Comparison of ENCODE assay signal across 8 cellular contexts in genomic region chr5:172641359-172642045, GRCh38. TPM values are rescaled to one million over a fixed set of nuclear protein-coding genes. Genes with fewer than 3 reads are reported as not detected.
A peak's percentile ranks its signal among the peaks of the same experiment; 100 is the strongest.
DNase-seq lines count a peak whose midpoint lies in the region; ATAC-seq, FAIRE-seq and TF ChIP-seq lines count a peak whose summit lies in the region.

No MANE protein-coding gene starts in this region.

- no peaks in the 10 kb centered on the region for H3K9me2 ChIP-seq in hepatocyte (replicated peaks; ENCODE audit: insufficient read depth)

- WGBS in hepatocyte (ENCODE audit: low lambda C conversion rate, missing lambda C conversion rate) = 2% methylated on average over 65 of the region's 72 CpGs
- 1 to 3% (median 1%) methylated on average over 43 to 72 of the region's 72 CpGs for WGBS in small intestine, 3 donors

- peak overlapping the region; percentile 88 to 100 (median 93) for H3K4me2 ChIP-seq in BLaER1 treated with 17β-estradiol and CSF1 and Interleukin-3, amounts not matched to agents 10 nM and 100 nM
- H3K4me2 ChIP-seq in hepatocyte = peak overlapping the region; percentile 97

- H3K4me1 ChIP-seq in BLaER1 treated with 17β-estradiol and CSF1 and Interleukin-3, amounts not matched to agents 10 nM and 100 nM = peaks cover 60 to 91% (median 88%) of the 10 kb centered on the region in 10 experiments
- H3K4me1 ChIP-seq in HEK293 (ENCODE audit: control insufficient read depth, insufficient read depth, low read length) = no peaks in the 10 kb centered on the region
- peaks cover 5% of the 10 kb centered on the region for H3K4me1 ChIP-seq in hepatocyte (ENCODE audit: insufficient read depth)
- peaks cover 5 to 8% of the 10 kb centered on the region in 2 donors for H3K4me1 ChIP-seq in small intestine (ENCODE audit: control insufficient read depth in 2 of 2, insufficient read depth in 1 of 2, low read depth in 1 of 2, low read length in 1 of 2)

- H3K36me3 ChIP-seq in BLaER1 treated with 17β-estradiol and CSF1 and Interleukin-3, amounts not matched to agents 10 nM and 100 nM = peaks cover 0 to 24% (median 13%) of the 10 kb centered on the region in 11 experiments; a peak in 12 of 22 replicates
- H3K36me3 ChIP-seq in HEK293 (ENCODE audit: control insufficient read depth in 2 of 2, insufficient read depth in 1 of 2, low read length in 2 of 2) (no peaks in the 10 kb centered on the region), hepatocyte (replicated peaks; ENCODE audit: insufficient read depth, low read depth) (no peaks in the 10 kb centered on the region), small intestine (ENCODE audit: control insufficient read depth in 2 of 2, insufficient read depth in 2 of 2, low read length in 2 of 2) (no peaks in the 10 kb centered on the region)

- H4K20me1 ChIP-seq in BLaER1 treated with 17β-estradiol and CSF1 and Interleukin-3, amounts not matched to agents 10 nM and 100 nM = peaks cover 0 to 25% (median 8%) of the 10 kb centered on the region in 11 experiments; a peak in 14 of 22 replicates
- no peaks in the 10 kb centered on the region for H4K20me1 ChIP-seq in hepatocyte (ENCODE audit: insufficient read depth, poor library complexity, severe bottlenecking)

- peaks cover 0 to 23% (median 0%) of the 10 kb centered on the region in 11 experiments; a peak in 3 of 22 replicates for H3K27me3 ChIP-seq in BLaER1 treated with 17β-estradiol and CSF1 and Interleukin-3, amounts not matched to agents 10 nM and 100 nM
- H3K27me3 ChIP-seq in hepatocyte (peaks cover 10% of the 10 kb centered on the region), small intestine (ENCODE audit: control insufficient read depth in 2 of 2, insufficient read depth in 2 of 2, low read length in 2 of 2) (no peaks in the 10 kb centered on the region)

- peak; percentile 31 to 35 for DNase-seq in activated T-cell treated with anti-CD3 and anti-CD28 coated beads, Interleukin-2, amount 50 U/mL, for 48 hours
- DNase-seq in hepatocyte (ENCODE audit: low spot score) (no peak), small intestine (no peak), NCI-H1694 (lab: John Stamatoyannopoulos, UW) (no peak), NCI-H1105 treated with DMSO at 0.1 percent for 48 hours (lab: John Stamatoyannopoulos, UW) (no peak)

- no peaks in the 10 kb centered on the region for H3K9me3 ChIP-seq in BLaER1 treated with 17β-estradiol and CSF1 and Interleukin-3, amounts not matched to agents 10 nM and 100 nM (replicated peaks in 1 of 11)
- no peaks in the 10 kb centered on the region for H3K9me3 ChIP-seq in HEK293 (ENCODE audit: control insufficient read depth, insufficient read depth, low read depth, low read length)
- H3K9me3 ChIP-seq in hepatocyte (ENCODE audit: low read depth) = no peaks in the 10 kb centered on the region
- no peaks in the 10 kb centered on the region for H3K9me3 ChIP-seq in small intestine (ENCODE audit: control insufficient read depth, low read depth)

- H3K9ac ChIP-seq in BLaER1 treated with 17β-estradiol and CSF1 and Interleukin-3, amounts not matched to agents 10 nM and 100 nM = peak overlapping the region; percentile 70 to 93 (median 88); a peak in 21 of 22 replicates

- POLR2A ChIA-PET in HEK293 (lab: Yijun Ruan, JAX) = interaction anchor here (0.9 kb wide), 1 partner anchor 18 kb away, joined by 3 read pairs; no protein-coding TSS in a partner anchor

- CTCF ChIA-PET in HEK293 (lab: Yijun Ruan, JAX) = interaction anchor here (0.5 to 1.2 kb wide), 6 partner anchors 27 to 159 kb away, joined by 3 to 7 read pairs (median 4); no protein-coding TSS in a partner anchor

- peak overlapping the region in 10 of 11 experiments; percentile 30 to 93 (median 86); a peak in 19 of 22 replicates for H3K27ac ChIP-seq in BLaER1 treated with 17β-estradiol and CSF1 and Interleukin-3, amounts not matched to agents 10 nM and 100 nM
- H3K27ac ChIP-seq in HEK293 (ENCODE audit: extremely low read depth, low read depth, low read length) (peak overlapping the region; percentile 47; the same call in 1 of the 2 replicates), hepatocyte (no peak overlapping the region), small intestine (ENCODE audit: low read depth in 1 of 2, low read length in 1 of 2) (peak overlapping the region; percentile 53 to 59)

- no peak for ATAC-seq in HG03196 (IDR thresholded peaks at IDR 0.05; ENCODE audit: unreplicated experiment)

- H2AFZ ChIP-seq in hepatocyte = peak overlapping the region; percentile 71

- TF ChIP-seq CTCF in HEK293 (tag by site-specific recombination; IDR thresholded peaks at IDR 0.05) (peak; percentile 60; the same call in 1 of the 2 replicates), hepatocyte (IDR thresholded peaks at IDR 0.05; ENCODE audit: poor library complexity) (peak; percentile 24)

- no peaks in the 10 kb centered on the region for H3K79me2 ChIP-seq in hepatocyte

- no peak for FAIRE-seq in small intestine (lab: Jason Lieb, UNC)

- peak overlapping the region; percentile 61 to 96 (median 90) for H3K4me3 ChIP-seq in BLaER1 treated with 17β-estradiol and CSF1 and Interleukin-3, amounts not matched to agents 10 nM and 100 nM
- peak overlapping the region; percentile 62 for H3K4me3 ChIP-seq in HEK293 (ENCODE audit: low read depth, low read length)
- H3K4me3 ChIP-seq in hepatocyte = peak overlapping the region; percentile 88
- H3K4me3 ChIP-seq in small intestine (ENCODE audit: low read depth in 1 of 2, low read length in 2 of 2) = peak overlapping the region; percentile 46 to 71

TF ChIP-seq in HEK293, 187 proteins besides CTCF, POLR2A, EP300 and RAD21 (continues in another document):
- TF ChIP-seq PATZ1 (tag by site-specific recombination; IDR thresholded peaks at IDR 0.05) = peak; percentile 52
- no peak for TF ChIP-seq ZNF514 (tag by site-specific recombination; IDR thresholded peaks at IDR 0.05)
- peak; percentile 56; the same call in 1 of the 2 replicates for TF ChIP-seq ZNF777 (tag by site-specific recombination; IDR thresholded peaks at IDR 0.05; ENCODE audit: borderline replicate concordance)
- 0 out of 2 replicates have a peak, but pooled peaks have one; percentile 22 for TF ChIP-seq KLF17 (tag by site-specific recombination; IDR thresholded peaks at IDR 0.05)
- TF ChIP-seq ZBTB10 (tag by site-specific recombination; IDR thresholded peaks at IDR 0.05) = peak; percentile 51; the same call in 1 of the 2 replicates
- no peak for TF ChIP-seq ZNF513 (tag by site-specific recombination; IDR thresholded peaks at IDR 0.05)
- peak; percentile 69 for TF ChIP-seq GLIS2 (tag by site-specific recombination; IDR thresholded peaks at IDR 0.05)

RNA-seq across cellular contexts. Expression of gene NEURL1B, which starts 0.4 kb away (rescaled TPM):
- 3.9 and 5.8 TPM in 2 replicates for total RNA-seq in hepatocyte
- 0.65 and 1.00 TPM in 2 replicates for polyA plus RNA-seq in hepatocyte
- polyA plus RNA-seq in small intestine = 10 to 100 TPM in 1 of 3 donors, 1 to 10 TPM in 2; 2.7 to 17.8 (median 4.1) TPM

Comparison
In these comparisons a context has a peak if more than half of its experiments do, and no peak if none do; other contexts are left out.
1. DNase-seq: peak in activated T-cell treated with anti-CD3 and anti-CD28 coated beads, Interleukin-2, amount 50 U/mL, for 48 hours (2 of 2); none in hepatocyte (single experiment), small intestine (single experiment), NCI-H1694 (single experiment) and NCI-H1105 treated with DMSO at 0.1 percent for 48 hours (single experiment).
2. Peak in every context shown above with its lines, with median percentiles within 50 percentile points of each other: H3K4me3 ChIP-seq.